8 cellular contexts compared by ENCODE assay signal in genomic region chr2:25403120-25403760, GRCh38.
DNase-seq lines count a peak whose midpoint lies in the region; ATAC-seq, FAIRE-seq and TF ChIP-seq lines count a peak whose summit lies in the region.
"Not testable (repeated sequence)": the region's sequence is repeated elsewhere in the genome, so short reads cannot be mapped to it uniquely, and the experiment has no call there.

No MANE protein-coding gene starts in this region.

- not testable (repeated sequence) for H3K27me3 Mint-ChIP-seq in T-helper 1 cell treated with Interleukin-12 subunit alpha and Interleukin-12 subunit beta and Interleukin-4 antibody, amounts not matched to agents 30 μg/mL and 1 μg/mL, for 36 hours (ENCODE audit: low read depth); activated naive CD8-positive, alpha-beta T cell treated with anti-CD3 and anti-CD28 coated beads, Interleukin-2, amount 50 U/mL, for 24 hours

- FAIRE-seq in GM12892 (lab: Jason Lieb, UNC): peak; percentile 92

- not testable (repeated sequence) for H3K36me3 Mint-ChIP-seq in T-helper 1 cell treated with Interleukin-12 subunit alpha and Interleukin-12 subunit beta and Interleukin-4 antibody, amounts not matched to agents 30 μg/mL and 1 μg/mL, for 36 hours (ENCODE audit: low read depth); activated naive CD8-positive, alpha-beta T cell treated with anti-CD3 and anti-CD28 coated beads, Interleukin-2, amount 50 U/mL, for 24 hours (ENCODE audit: low read depth)

- H3K4me3 Mint-ChIP-seq in T-helper 1 cell treated with Interleukin-12 subunit alpha and Interleukin-12 subunit beta and Interleukin-4 antibody, amounts not matched to agents 30 μg/mL and 1 μg/mL, for 36 hours: peak overlapping the region; percentile 46
- not testable (repeated sequence) for H3K4me3 Mint-ChIP-seq in activated naive CD8-positive, alpha-beta T cell treated with anti-CD3 and anti-CD28 coated beads, Interleukin-2, amount 50 U/mL, for 24 hours

- not testable (repeated sequence) for H3K9me3 Mint-ChIP-seq in T-helper 1 cell treated with Interleukin-12 subunit alpha and Interleukin-12 subunit beta and Interleukin-4 antibody, amounts not matched to agents 30 μg/mL and 1 μg/mL, for 36 hours; activated naive CD8-positive, alpha-beta T cell treated with anti-CD3 and anti-CD28 coated beads, Interleukin-2, amount 50 U/mL, for 24 hours

- peak; percentile 50 for DNase-seq in GM12892 (ENCODE audit: insufficient read length)
- DNase-seq in activated naive CD8-positive, alpha-beta T cell treated with anti-CD3 and anti-CD28 coated beads, Interleukin-2, amount 50 U/mL, for 24 hours; stimulated activated naive CD8-positive, alpha-beta T cell treated with anti-CD3 and anti-CD28 coated beads, Interleukin-15, Interleukin-2, amounts not matched to agents 100 U/mL and 50 U/mL, for 24 hours: not testable (repeated sequence)

- H3K4me1 Mint-ChIP-seq in T-helper 1 cell treated with Interleukin-12 subunit alpha and Interleukin-12 subunit beta and Interleukin-4 antibody, amounts not matched to agents 30 μg/mL and 1 μg/mL, for 36 hours (ENCODE audit: low read depth): peaks cover 19% of the 10 kb centered on the region
- H3K4me1 Mint-ChIP-seq in activated naive CD8-positive, alpha-beta T cell treated with anti-CD3 and anti-CD28 coated beads, Interleukin-2, amount 50 U/mL, for 24 hours: peaks cover 36% of the 10 kb centered on the region

- peak; percentile 57; the same call in 1 of the 2 replicates for TF ChIP-seq POLR2A in GM12892 (IDR thresholded peaks at IDR 0.05; ENCODE audit: low read depth, low read length)

- peak overlapping the region; percentile 85 for H3K27ac Mint-ChIP-seq in T-helper 1 cell treated with Interleukin-12 subunit alpha and Interleukin-12 subunit beta and Interleukin-4 antibody, amounts not matched to agents 30 μg/mL and 1 μg/mL, for 36 hours
- not testable (repeated sequence) for H3K27ac Mint-ChIP-seq in activated naive CD8-positive, alpha-beta T cell treated with anti-CD3 and anti-CD28 coated beads, Interleukin-2, amount 50 U/mL, for 24 hours

- ATAC-seq in GM19043 (IDR thresholded peaks at IDR 0.05; ENCODE audit: low read depth, unreplicated experiment) (peak; percentile 65), GM21447 (IDR thresholded peaks at IDR 0.05; ENCODE audit: unreplicated experiment) (peak; percentile 59), HG02938 (IDR thresholded peaks at IDR 0.05; ENCODE audit: unreplicated experiment) (peak; percentile 69), HG03439 (IDR thresholded peaks at IDR 0.05; ENCODE audit: unreplicated experiment) (peak; percentile 48)
- peak; percentile 55 for ATAC-seq in activated naive CD8-positive, alpha-beta T cell treated with anti-CD3 and anti-CD28 coated beads, Interleukin-2, amount 50 U/mL, for 24 hours
- peak; percentile 34 for ATAC-seq in stimulated activated naive CD8-positive, alpha-beta T cell treated with anti-CD3 and anti-CD28 coated beads, Interleukin-15, Interleukin-2, amounts not matched to agents 100 U/mL and 50 U/mL, for 24 hours
